Comparison of ENCODE assay signal across 1 cellular context in the genomic region with DNA sequence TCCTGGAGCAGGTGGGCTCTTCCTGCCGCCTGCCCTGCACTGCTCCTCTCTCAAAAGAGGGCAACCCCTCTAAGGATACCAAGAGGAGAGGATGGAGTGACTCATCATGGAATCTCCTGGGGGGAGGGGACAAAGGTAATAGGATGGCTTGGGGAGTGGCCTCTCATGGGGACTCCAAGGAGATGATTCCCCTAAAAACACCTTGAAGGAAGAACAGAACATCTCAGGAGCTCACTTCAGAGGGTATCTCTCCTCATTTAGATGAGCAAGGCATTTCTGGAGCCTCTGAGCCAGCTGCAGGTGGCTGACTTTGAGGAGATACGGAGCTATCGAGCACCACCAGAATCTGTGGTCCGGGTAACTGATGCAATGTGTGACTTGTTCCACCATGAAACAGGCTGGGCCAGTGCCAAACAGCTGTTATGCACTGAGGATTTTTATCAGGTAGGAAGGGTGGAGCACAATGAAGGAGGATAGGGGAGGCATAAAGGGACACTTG.
TF ChIP-seq lines count a peak whose summit lies in the region.

No MANE protein-coding gene starts in this region.

TF ChIP-seq in K562, 482 proteins besides CTCF, POLR2A, EP300 and RAD21 (continued from another document and continues in another):
- TF ChIP-seq HCFC1 (IDR thresholded peaks at IDR 0.05; ENCODE audit: low read depth, low read length) (0 out of 2 replicates have a peak, but pooled peaks have one; percentile 17), DACH1 (IDR thresholded peaks at IDR 0.05; ENCODE audit: partially characterized antibody) (peak; percentile 96), ARNT (IDR thresholded peaks at IDR 0.05) (peak in 1 of 2 experiments; percentile 92; a peak in 2 of 4 replicates), ZNF77 (CRISPR knock-in tag; IDR thresholded peaks at IDR 0.05) (no peak), FOXM1 (IDR thresholded peaks at IDR 0.05; ENCODE audit: low read depth) (peak; percentile 79), FOXM1 (CRISPR knock-in tag; IDR thresholded peaks at IDR 0.05; ENCODE audit: low read depth) (no peak), POLR2AphosphoS5 (IDR thresholded peaks at IDR 0.05; ENCODE audit: control insufficient read depth, insufficient read depth, low read depth, low read length) (peak; percentile 89), SP2 (IDR thresholded peaks at IDR 0.05; ENCODE audit: extremely low read depth, low read depth, low read length, poor library complexity, severe bottlenecking) (no peak), RNF2 (IDR thresholded peaks at IDR 0.05) (peak; percentile 60; the same call in 1 of the 2 replicates), SRF (CRISPR knock-in tag; IDR thresholded peaks at IDR 0.05) (no peak), CEBPB (tag; IDR thresholded peaks at IDR 0.05) (peak; percentile 91), ZNF282 (CRISPR knock-in tag; IDR thresholded peaks at IDR 0.05) (no peak), C11orf30 (IDR thresholded peaks at IDR 0.05; ENCODE audit: low read depth) (peak; percentile 60), RBM34 (IDR thresholded peaks at IDR 0.05; ENCODE audit: borderline replicate concordance, insufficient read depth, low read length) (no peak), ZNF57 (CRISPR knock-in tag; IDR thresholded peaks at IDR 0.05) (no peak), LCOR (CRISPR knock-in tag; IDR thresholded peaks at IDR 0.05) (peak; percentile 24; the same call in 1 of the 2 replicates), CREM (IDR thresholded peaks at IDR 0.05; ENCODE audit: low read depth) (peak; percentile 66), SP1 (CRISPR knock-in tag; IDR thresholded peaks at IDR 0.05) (peak; percentile 41; the same call in 1 of the 2 replicates), KHSRP (IDR thresholded peaks at IDR 0.05) (no peak), PHF20 (IDR thresholded peaks at IDR 0.05; ENCODE audit: partially characterized antibody) (no peak), JUN (IDR thresholded peaks at IDR 0.05; ENCODE audit: borderline replicate concordance, low read depth, low read length) (peak; percentile 36; the same call in 1 of the 2 replicates), JUN (CRISPR knock-in tag; IDR thresholded peaks at IDR 0.05; ENCODE audit: borderline replicate concordance) (no peak), DDX20 (tag; IDR thresholded peaks at IDR 0.05; ENCODE audit: low read depth) (no peak), RFX7 (CRISPR knock-in tag; IDR thresholded peaks at IDR 0.05) (no peak), TBL1XR1 (IDR thresholded peaks at IDR 0.05; ENCODE audit: low read length in 2 of 2) (peak; percentile 31 to 82; a peak in 3 of 4 replicates), RCOR1 (IDR thresholded peaks at IDR 0.05; ENCODE audit: borderline replicate concordance in 1 of 2, low read depth in 2 of 2, low read length in 2 of 2) (peak; percentile 70 to 93), ESRRA (IDR thresholded peaks at IDR 0.05; ENCODE audit: borderline replicate concordance, low read depth) (peak; percentile 74), TCF3 (CRISPR knock-in tag; IDR thresholded peaks at IDR 0.05) (peak; percentile 97), CBX5 (IDR thresholded peaks at IDR 0.05; ENCODE audit: borderline replicate concordance, low read depth) (no peak), NFE2 (IDR thresholded peaks at IDR 0.05; ENCODE audit: low read depth) (peak; percentile 43), HDAC2 (IDR thresholded peaks at IDR 0.05) (peak; percentile 91), CBX2 (IDR thresholded peaks at IDR 0.05; ENCODE audit: insufficient read depth, low read length, poor library complexity, severe bottlenecking) (no peak), ZKSCAN8 (CRISPR knock-in tag; IDR thresholded peaks at IDR 0.05) (peak; percentile 57; the same call in 1 of the 2 replicates), OTX1 (CRISPR knock-in tag; IDR thresholded peaks at IDR 0.05) (no peak), YY1 (IDR thresholded peaks at IDR 0.05; ENCODE audit: borderline replicate concordance in 1 of 3, control insufficient read depth in 1 of 3, extremely low read depth in 1 of 3, insufficient read depth in 3 of 3, insufficient read length in 1 of 3, insufficient replicate concordance in 2 of 3, low read depth in 1 of 3, low read length in 2 of 3) (peak in 1 of 3 experiments; percentile 18), BRCA1 (IDR thresholded peaks at IDR 0.05) (no peak), BRCA1 (CRISPR knock-in tag; IDR thresholded peaks at IDR 0.05) (no peak), CEBPG (CRISPR knock-in tag; IDR thresholded peaks at IDR 0.05) (peak; percentile 96), CEBPG (tag; conservative IDR thresholded peaks at IDR 0.05 in 1 of 2, IDR thresholded peaks at IDR 0.05 in 1 of 2) (peak; percentile 62 to 84; a peak in 3 of 4 replicates), ZNF316 (IDR thresholded peaks at IDR 0.05) (peak; percentile 49), ZNF778 (CRISPR knock-in tag; IDR thresholded peaks at IDR 0.05) (no peak), BACH1 (tag; IDR thresholded peaks at IDR 0.05) (peak; percentile 69), ZNF143 (CRISPR knock-in tag; IDR thresholded peaks at IDR 0.05) (no peak), ZNF174 (CRISPR knock-in tag; IDR thresholded peaks at IDR 0.05) (no peak)
- TF ChIP-seq, protein P1, sequence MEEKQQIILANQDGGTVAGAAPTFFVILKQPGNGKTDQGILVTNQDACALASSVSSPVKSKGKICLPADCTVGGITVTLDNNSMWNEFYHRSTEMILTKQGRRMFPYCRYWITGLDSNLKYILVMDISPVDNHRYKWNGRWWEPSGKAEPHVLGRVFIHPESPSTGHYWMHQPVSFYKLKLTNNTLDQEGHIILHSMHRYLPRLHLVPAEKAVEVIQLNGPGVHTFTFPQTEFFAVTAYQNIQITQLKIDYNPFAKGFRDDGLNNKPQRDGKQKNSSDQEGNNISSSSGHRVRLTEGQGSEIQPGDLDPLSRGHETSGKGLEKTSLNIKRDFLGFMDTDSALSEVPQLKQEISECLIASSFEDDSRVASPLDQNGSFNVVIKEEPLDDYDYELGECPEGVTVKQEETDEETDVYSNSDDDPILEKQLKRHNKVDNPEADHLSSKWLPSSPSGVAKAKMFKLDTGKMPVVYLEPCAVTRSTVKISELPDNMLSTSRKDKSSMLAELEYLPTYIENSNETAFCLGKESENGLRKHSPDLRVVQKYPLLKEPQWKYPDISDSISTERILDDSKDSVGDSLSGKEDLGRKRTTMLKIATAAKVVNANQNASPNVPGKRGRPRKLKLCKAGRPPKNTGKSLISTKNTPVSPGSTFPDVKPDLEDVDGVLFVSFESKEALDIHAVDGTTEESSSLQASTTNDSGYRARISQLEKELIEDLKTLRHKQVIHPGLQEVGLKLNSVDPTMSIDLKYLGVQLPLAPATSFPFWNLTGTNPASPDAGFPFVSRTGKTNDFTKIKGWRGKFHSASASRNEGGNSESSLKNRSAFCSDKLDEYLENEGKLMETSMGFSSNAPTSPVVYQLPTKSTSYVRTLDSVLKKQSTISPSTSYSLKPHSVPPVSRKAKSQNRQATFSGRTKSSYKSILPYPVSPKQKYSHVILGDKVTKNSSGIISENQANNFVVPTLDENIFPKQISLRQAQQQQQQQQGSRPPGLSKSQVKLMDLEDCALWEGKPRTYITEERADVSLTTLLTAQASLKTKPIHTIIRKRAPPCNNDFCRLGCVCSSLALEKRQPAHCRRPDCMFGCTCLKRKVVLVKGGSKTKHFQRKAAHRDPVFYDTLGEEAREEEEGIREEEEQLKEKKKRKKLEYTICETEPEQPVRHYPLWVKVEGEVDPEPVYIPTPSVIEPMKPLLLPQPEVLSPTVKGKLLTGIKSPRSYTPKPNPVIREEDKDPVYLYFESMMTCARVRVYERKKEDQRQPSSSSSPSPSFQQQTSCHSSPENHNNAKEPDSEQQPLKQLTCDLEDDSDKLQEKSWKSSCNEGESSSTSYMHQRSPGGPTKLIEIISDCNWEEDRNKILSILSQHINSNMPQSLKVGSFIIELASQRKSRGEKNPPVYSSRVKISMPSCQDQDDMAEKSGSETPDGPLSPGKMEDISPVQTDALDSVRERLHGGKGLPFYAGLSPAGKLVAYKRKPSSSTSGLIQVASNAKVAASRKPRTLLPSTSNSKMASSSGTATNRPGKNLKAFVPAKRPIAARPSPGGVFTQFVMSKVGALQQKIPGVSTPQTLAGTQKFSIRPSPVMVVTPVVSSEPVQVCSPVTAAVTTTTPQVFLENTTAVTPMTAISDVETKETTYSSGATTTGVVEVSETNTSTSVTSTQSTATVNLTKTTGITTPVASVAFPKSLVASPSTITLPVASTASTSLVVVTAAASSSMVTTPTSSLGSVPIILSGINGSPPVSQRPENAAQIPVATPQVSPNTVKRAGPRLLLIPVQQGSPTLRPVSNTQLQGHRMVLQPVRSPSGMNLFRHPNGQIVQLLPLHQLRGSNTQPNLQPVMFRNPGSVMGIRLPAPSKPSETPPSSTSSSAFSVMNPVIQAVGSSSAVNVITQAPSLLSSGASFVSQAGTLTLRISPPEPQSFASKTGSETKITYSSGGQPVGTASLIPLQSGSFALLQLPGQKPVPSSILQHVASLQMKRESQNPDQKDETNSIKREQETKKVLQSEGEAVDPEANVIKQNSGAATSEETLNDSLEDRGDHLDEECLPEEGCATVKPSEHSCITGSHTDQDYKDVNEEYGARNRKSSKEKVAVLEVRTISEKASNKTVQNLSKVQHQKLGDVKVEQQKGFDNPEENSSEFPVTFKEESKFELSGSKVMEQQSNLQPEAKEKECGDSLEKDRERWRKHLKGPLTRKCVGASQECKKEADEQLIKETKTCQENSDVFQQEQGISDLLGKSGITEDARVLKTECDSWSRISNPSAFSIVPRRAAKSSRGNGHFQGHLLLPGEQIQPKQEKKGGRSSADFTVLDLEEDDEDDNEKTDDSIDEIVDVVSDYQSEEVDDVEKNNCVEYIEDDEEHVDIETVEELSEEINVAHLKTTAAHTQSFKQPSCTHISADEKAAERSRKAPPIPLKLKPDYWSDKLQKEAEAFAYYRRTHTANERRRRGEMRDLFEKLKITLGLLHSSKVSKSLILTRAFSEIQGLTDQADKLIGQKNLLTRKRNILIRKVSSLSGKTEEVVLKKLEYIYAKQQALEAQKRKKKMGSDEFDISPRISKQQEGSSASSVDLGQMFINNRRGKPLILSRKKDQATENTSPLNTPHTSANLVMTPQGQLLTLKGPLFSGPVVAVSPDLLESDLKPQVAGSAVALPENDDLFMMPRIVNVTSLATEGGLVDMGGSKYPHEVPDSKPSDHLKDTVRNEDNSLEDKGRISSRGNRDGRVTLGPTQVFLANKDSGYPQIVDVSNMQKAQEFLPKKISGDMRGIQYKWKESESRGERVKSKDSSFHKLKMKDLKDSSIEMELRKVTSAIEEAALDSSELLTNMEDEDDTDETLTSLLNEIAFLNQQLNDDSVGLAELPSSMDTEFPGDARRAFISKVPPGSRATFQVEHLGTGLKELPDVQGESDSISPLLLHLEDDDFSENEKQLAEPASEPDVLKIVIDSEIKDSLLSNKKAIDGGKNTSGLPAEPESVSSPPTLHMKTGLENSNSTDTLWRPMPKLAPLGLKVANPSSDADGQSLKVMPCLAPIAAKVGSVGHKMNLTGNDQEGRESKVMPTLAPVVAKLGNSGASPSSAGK (IDR thresholded peaks at IDR 0.05), result no peak
- TF ChIP-seq, protein P2, sequence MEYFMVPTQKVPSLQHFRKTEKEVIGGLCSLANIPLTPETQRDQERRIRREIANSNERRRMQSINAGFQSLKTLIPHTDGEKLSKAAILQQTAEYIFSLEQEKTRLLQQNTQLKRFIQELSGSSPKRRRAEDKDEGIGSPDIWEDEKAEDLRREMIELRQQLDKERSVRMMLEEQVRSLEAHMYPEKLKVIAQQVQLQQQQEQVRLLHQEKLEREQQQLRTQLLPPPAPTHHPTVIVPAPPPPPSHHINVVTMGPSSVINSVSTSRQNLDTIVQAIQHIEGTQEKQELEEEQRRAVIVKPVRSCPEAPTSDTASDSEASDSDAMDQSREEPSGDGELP (CRISPR knock-in tag; IDR thresholded peaks at IDR 0.05; ENCODE audit: borderline replicate concordance), result peak; percentile 100
- TF ChIP-seq, protein P3, sequence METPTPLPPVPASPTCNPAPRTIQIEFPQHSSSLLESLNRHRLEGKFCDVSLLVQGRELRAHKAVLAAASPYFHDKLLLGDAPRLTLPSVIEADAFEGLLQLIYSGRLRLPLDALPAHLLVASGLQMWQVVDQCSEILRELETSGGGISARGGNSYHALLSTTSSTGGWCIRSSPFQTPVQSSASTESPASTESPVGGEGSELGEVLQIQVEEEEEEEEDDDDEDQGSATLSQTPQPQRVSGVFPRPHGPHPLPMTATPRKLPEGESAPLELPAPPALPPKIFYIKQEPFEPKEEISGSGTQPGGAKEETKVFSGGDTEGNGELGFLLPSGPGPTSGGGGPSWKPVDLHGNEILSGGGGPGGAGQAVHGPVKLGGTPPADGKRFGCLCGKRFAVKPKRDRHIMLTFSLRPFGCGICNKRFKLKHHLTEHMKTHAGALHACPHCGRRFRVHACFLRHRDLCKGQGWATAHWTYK (CRISPR knock-in tag; IDR thresholded peaks at IDR 0.05), result 0 out of 2 replicates have a peak, but pooled peaks have one; percentile 39
